ENCODE assay signal across 16 cellular contexts in genomic region chr20:37821691-37822655, GRCh38.
DNase-seq lines count a peak whose midpoint lies in the region; ATAC-seq and TF ChIP-seq lines count a peak whose summit lies in the region.
"Had no signal": no experiment of that assay in that cellular context is flagged by ENCODE, and none has a peak within 500 bp of the region (broad histone marks: within the 10 kb centered on the region; RNA-seq: fewer than 3 reads in every experiment).

No MANE protein-coding gene starts in this region.

- H3K4me3 ChIP-seq in cardiac fibroblast (replicated peaks in 1 of 2; ENCODE audit: low read depth in 2 of 2, low read length in 2 of 2): no peak overlapping the region
- peak overlapping the region in 1 of 2 donors; percentile 24 for H3K4me3 ChIP-seq in muscle layer of colon (ENCODE audit: low read depth in 1 of 2, low read length in 2 of 2)
- H3K4me3 ChIP-seq: adrenal gland had no signal

- no peaks in the 10 kb centered on the region for H3K36me3 ChIP-seq in muscle layer of colon (ENCODE audit: insufficient read depth, low read length)
- H3K36me3 ChIP-seq: adrenal gland, BE2C, neutrophil had no signal

- no peak for ATAC-seq in GM21515 (IDR thresholded peaks at IDR 0.05; ENCODE audit: unreplicated experiment)
- ATAC-seq: stimulated activated naive CD8-positive, alpha-beta T cell treated with anti-CD3 and anti-CD28 coated beads, Interleukin-15, amount 100 ng/mL, for 72 hours had no signal

- no peaks in the 10 kb centered on the region for H3K9me3 ChIP-seq in muscle layer of colon (ENCODE audit: low read length)
- H3K9me3 ChIP-seq: adrenal gland, BE2C, neutrophil had no signal

- H3K27me3 ChIP-seq in muscle layer of colon (ENCODE audit: control insufficient read depth in 1 of 2, insufficient read depth in 2 of 2, low read length in 2 of 2): no peaks in the 10 kb centered on the region
- H3K27me3 ChIP-seq: adrenal gland, BE2C, neutrophil had no signal

- in situ Hi-C loops in ACHN (cut with HindIII; ENCODE audit: low pct_ligation_motif_present, low pct_unique_long_range_greater_than_20kb, low sequenced_read_pairs): no loop called here

- peaks cover 25% of the 10 kb centered on the region for H3K4me1 ChIP-seq in muscle layer of colon (ENCODE audit: insufficient read depth, low read length)
- H3K4me1 ChIP-seq: adrenal gland had no signal

- TF ChIP-seq CTCF in cardiac fibroblast (IDR thresholded peaks at IDR 0.05; ENCODE audit: low read depth, low read length): no peak

- DNase-seq in ACHN: peak; percentile 41
- DNase-seq in HK-2 (ENCODE audit: unreplicated experiment): peak; percentile 76
- peak; percentile 64 to 71 for DNase-seq in cardiac fibroblast (ENCODE audit: low read depth in 2 of 2)
- no peak for DNase-seq in cerebellar cortex (ENCODE audit: low spot score)
- DNase-seq in DMS 273 treated with DMSO at 0.1 percent for 48 hours (lab: John Stamatoyannopoulos, UW): no peak
- DNase-seq in stimulated activated CD4-positive, alpha-beta T cell treated with anti-CD3 and anti-CD28 coated beads, Interleukin-15, amount 100 ng/mL, for 24 hours: no peak
- DNase-seq: adrenal gland; BE2C; H9; Kasumi-1; OCI-M1; stimulated activated naive CD8-positive, alpha-beta T cell treated with anti-CD3 and anti-CD28 coated beads, Interleukin-15, amount 100 ng/mL, for 72 hours had no signal

- H3K27ac ChIP-seq in muscle layer of colon (ENCODE audit: low read depth, low read length): peak overlapping the region; percentile 30
- H3K27ac ChIP-seq: adrenal gland, epithelial cell of prostate, neutrophil had no signal

- H3K9ac ChIP-seq in muscle layer of colon (ENCODE audit: low read length): no peak overlapping the region

Comparison
In these comparisons a context has a peak if more than half of its experiments do, and no peak if none do; other contexts are left out.
1. DNase-seq: peak in ACHN (single experiment), HK-2 (single experiment) and cardiac fibroblast (2 of 2); none in cerebellar cortex (single experiment), DMS 273 treated with DMSO at 0.1 percent for 48 hours (single experiment) and stimulated activated CD4-positive, alpha-beta T cell treated with anti-CD3 and anti-CD28 coated beads, Interleukin-15, amount 100 ng/mL, for 24 hours (single experiment).